In the genomic region with DNA sequence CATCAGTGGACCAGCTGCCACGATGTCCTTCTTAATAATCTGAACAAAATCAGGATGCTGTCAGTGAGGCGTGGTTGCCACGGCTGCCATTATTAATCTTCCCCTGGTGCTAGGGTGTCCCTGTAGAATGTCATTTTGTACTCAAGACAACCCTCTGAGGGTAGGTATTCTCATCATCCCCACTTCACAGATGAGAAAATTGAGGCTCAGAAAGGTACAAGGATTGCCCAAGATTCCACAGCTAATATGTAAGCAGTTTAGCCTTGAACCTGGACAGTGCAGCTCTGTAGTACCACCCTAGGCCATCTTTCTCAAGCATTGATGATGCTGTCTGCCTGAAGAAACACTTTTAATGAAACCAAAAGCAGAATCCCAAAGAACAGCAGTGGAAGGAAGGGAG, we compare ENCODE assay signal across 21 cellular contexts. TPM values are rescaled to one million over a fixed set of nuclear protein-coding genes. Genes with fewer than 3 reads are reported as not detected.
DNase-seq lines count a peak whose midpoint lies in the region; ATAC-seq, FAIRE-seq and TF ChIP-seq lines count a peak whose summit lies in the region.
"Had no signal": no experiment of that assay in that cellular context is flagged by ENCODE, and none has a peak within 500 bp of the region (broad histone marks: within the 10 kb centered on the region; RNA-seq: fewer than 3 reads in every experiment).

No MANE protein-coding gene starts in this region.

- H3K27me3 Mint-ChIP-seq in MCF 10A (ENCODE audit: insufficient read depth, unreplicated experiment), result no peaks in the 10 kb centered on the region

- no peak for FAIRE-seq in GM12891 (lab: Jason Lieb, UNC)
- FAIRE-seq: A204.1, GM12878 had no signal

- peak overlapping the region; percentile 29 to 87 for H3K27ac ChIP-seq in breast epithelium
- H3K27ac ChIP-seq in ascending aorta, result peak overlapping the region; percentile 5 to 90
- H3K27ac ChIP-seq in gastrocnemius medialis, result peak overlapping the region; percentile 92 to 99 (median 94)

- peaks cover 23% of the 10 kb centered on the region for H3K4me1 Mint-ChIP-seq in MCF 10A (ENCODE audit: insufficient read depth, unreplicated experiment)

- no peaks in the 10 kb centered on the region for H3K9me3 Mint-ChIP-seq in MCF 10A (ENCODE audit: unreplicated experiment)
- H3K9me3 Mint-ChIP-seq: CD8-positive, alpha-beta T cell; GM23338 had no signal

- no TSS peak for BruUV-seq in MCF 10A (replicated peaks; lab: Mats Ljungman, UMichigan)

- H3K36me3 ChIP-seq in breast epithelium (no peaks in the 10 kb centered on the region), ascending aorta (peaks cover 22 to 32% of the 10 kb centered on the region in 2 donors), gastrocnemius medialis (peaks cover 0 to 29% of the 10 kb centered on the region in 2 donors)

- POLR2A ChIA-PET in MCF 10A (lab: Yijun Ruan, JAX), result interaction anchor here (0.5 to 1.9 kb wide), 5 partner anchors 29 to 391 kb away, joined by 3 to 5 read pairs (median 3); partner anchors contain the start of gene ZNF432

- intact Hi-C loops in breast epithelium (cut with DNase I; ENCODE audit: low total_unique reads), result no loop called here
- intact Hi-C loops in MCF 10A (cut with micrococcal nuclease), result no loop called here
- intact Hi-C loops in ascending aorta (cut with DNase I), result loop anchor here (5.0 kb wide), 1 partner anchor 39 kb away; no protein-coding TSS in a partner anchor
- intact Hi-C loops in gastrocnemius medialis (cut with DNase I; ENCODE audit: low total_unique reads), result no loop called here
- intact Hi-C loops in posterior cingulate gyrus (cut with DNase I), result no loop called here

- H3K27ac Mint-ChIP-seq in MCF 10A (ENCODE audit: low read depth, unreplicated experiment), result no peak overlapping the region
- H3K27ac Mint-ChIP-seq: CD8-positive, alpha-beta T cell; GM23338 had no signal

- DNase-seq in breast epithelium (ENCODE audit: low spot score in 2 of 2), result no peak
- DNase-seq in MCF 10A (ENCODE audit: unreplicated experiment), result no peak
- no peak for DNase-seq in GM12891 (ENCODE audit: insufficient read length, low spot score)
- no peak for DNase-seq in ascending aorta (ENCODE audit: low spot score in 2 of 2)
- DNase-seq in gastrocnemius medialis, result no peak
- DNase-seq in posterior cingulate gyrus, result no peak
- DNase-seq: Calu3; CD8-positive, alpha-beta T cell; HCEC 1CT; KBM-7; MV-4-11; NCI-H187; NCI-H2107; NCI-H2227 treated with DMSO at 0.1 percent for 48 hours; NCI-H510A treated with DMSO at 0.1 percent for 48 hours; NCI-H774; SHP77 treated with DMSO at 0.1 percent for 48 hours had no signal

- ATAC-seq in gastrocnemius medialis (no peak), HG03565 (IDR thresholded peaks at IDR 0.05; ENCODE audit: unreplicated experiment) (no peak)
- ATAC-seq: CD8-positive, alpha-beta T cell; GM12878; GM23338 had no signal

- H3K4me3 Mint-ChIP-seq in MCF 10A (ENCODE audit: unreplicated experiment), result no peak overlapping the region
- H3K4me3 Mint-ChIP-seq: CD8-positive, alpha-beta T cell; GM23338 had no signal

- TF ChIP-seq CTCF in breast epithelium (IDR thresholded peaks at IDR 0.05) (no peak), MCF 10A (IDR thresholded peaks at IDR 0.05; ENCODE audit: unreplicated experiment) (no peak), ascending aorta (IDR thresholded peaks at IDR 0.05) (no peak), gastrocnemius medialis (IDR thresholded peaks at IDR 0.05 in 4 of 5, conservative IDR thresholded peaks at IDR 0.05 in 1 of 5) (no peak)

- H3K4me1 ChIP-seq in breast epithelium (no peaks in the 10 kb centered on the region), ascending aorta (peaks cover 13 to 21% of the 10 kb centered on the region in 2 donors), gastrocnemius medialis (peaks cover 61 to 85% of the 10 kb centered on the region in 2 donors)

- in situ Hi-C loops in gastrocnemius medialis (cut with MboI; ENCODE audit: low sequenced_read_pairs in 4 of 4), result no loop called here

- no peak overlapping the region for H3K4me3 ChIP-seq in breast epithelium
- no peak overlapping the region for H3K4me3 ChIP-seq in ascending aorta
- no peak overlapping the region for H3K4me3 ChIP-seq in gastrocnemius medialis
- H3K4me3 ChIP-seq: GM12878, GM23338 had no signal

- H3K36me3 Mint-ChIP-seq in MCF 10A (ENCODE audit: insufficient read depth, unreplicated experiment), result peaks cover 63% of the 10 kb centered on the region

- TF ChIP-seq POLR2A in breast epithelium (IDR thresholded peaks at IDR 0.05) (no peak), GM12891 (IDR thresholded peaks at IDR 0.05; ENCODE audit: low read depth, low read length) (no peak), gastrocnemius medialis (IDR thresholded peaks at IDR 0.05) (no peak)

- CTCF ChIA-PET in MCF 10A (lab: Yijun Ruan, JAX), result interaction anchor here (0.5 to 0.8 kb wide), 3 partner anchors 38 to 545 kb away, joined by 3 to 4 read pairs (median 3); no protein-coding TSS in a partner anchor

- H3K9me3 ChIP-seq in breast epithelium (no peaks in the 10 kb centered on the region), ascending aorta (no peaks in the 10 kb centered on the region), gastrocnemius medialis (no peaks in the 10 kb centered on the region)

- H3K27me3 ChIP-seq in breast epithelium (no peaks in the 10 kb centered on the region), ascending aorta (no peaks in the 10 kb centered on the region), gastrocnemius medialis (no peaks in the 10 kb centered on the region)

TF ChIP-seq in GM12891, 5 proteins besides CTCF, POLR2A, EP300 and RAD21:
- TF ChIP-seq TAF1 (IDR thresholded peaks at IDR 0.05; ENCODE audit: low read depth, low read length) (no peak), POLR2AphosphoS5 (IDR thresholded peaks at IDR 0.05; ENCODE audit: low read depth, low read length) (0 out of 2 replicates have a peak, but pooled peaks have one; percentile 20)

RNA-seq across cellular contexts. Expression of gene PPP2R1A, which starts 8.1 kb away (rescaled TPM):
- total RNA-seq in breast epithelium, result 100 to 1,000 TPM; 145 to 198 (median 175) TPM
- total RNA-seq in MCF 10A (2022), result 194 and 211 TPM in 2 replicates
- 145 TPM for polyA plus RNA-seq in GM12891 (2012; ENCODE audit: low read depth, missing spikeins)
- total RNA-seq in ascending aorta, result 215 TPM
- total RNA-seq in gastrocnemius medialis, result 100 to 1,000 TPM; 263 to 302 (median 290) TPM

RNA-seq across cellular contexts. Expression of gene ZNF836, which starts 26.5 kb away (rescaled TPM):
- 10 to 100 TPM; 10.2 to 21.8 (median 16.4) TPM for total RNA-seq in breast epithelium
- total RNA-seq in MCF 10A (2022), result 4.3 and 7.7 TPM in 2 replicates
- 4.7 TPM for polyA plus RNA-seq in GM12891 (2012; ENCODE audit: low read depth, missing spikeins)
- total RNA-seq in ascending aorta, result 2.8 TPM
- 1 to 10 TPM; 1.2 to 4.9 (median 2.3) TPM for total RNA-seq in gastrocnemius medialis

RNA-seq across cellular contexts. Expression of gene ZNF616, which starts 58.2 kb away (rescaled TPM):
- total RNA-seq in breast epithelium (10 to 100 TPM in 1 of 3 donors, 1 to 10 TPM in 2; 5.8 to 14.0 (median 7.2) TPM), MCF 10A (2022) (9.5 and 13.5 TPM in 2 replicates), ascending aorta (1.2 TPM), gastrocnemius medialis (1 to 10 TPM; 1.1 to 5.3 (median 2.4) TPM)
- 1.4 TPM for polyA plus RNA-seq in GM12891 (2012; ENCODE audit: low read depth, missing spikeins)
